Comparison of ENCODE assay signal across 21 cellular contexts in genomic region chr20:63212393-63212730, GRCh38. TPM values are rescaled to one million over a fixed set of nuclear protein-coding genes. Genes with fewer than 3 reads are reported as not detected.
DNase-seq lines count a peak whose midpoint lies in the region; ATAC-seq and TF ChIP-seq lines count a peak whose summit lies in the region.
"Had no signal": no experiment of that assay in that cellular context is flagged by ENCODE, and none has a peak within 500 bp of the region (broad histone marks: within the 10 kb centered on the region; RNA-seq: fewer than 3 reads in every experiment).

No MANE protein-coding gene starts in this region.

- POLR2A ChIA-PET in T-cell (lab: Charles Lee), result no interaction called here

- peak overlapping the region in 1 of 2 donors; percentile 13 for H3K4me3 Mint-ChIP-seq in activated T-cell treated with anti-CD3 and anti-CD28 coated beads, Interleukin-2, amount 50 U/mL, for 72 hours
- H3K4me3 Mint-ChIP-seq in T-cell (peak overlapping the region in 2 of 3 donors; percentile 21 to 47), glutamatergic neuron (ENCODE audit: unreplicated experiment) (peak overlapping the region; percentile 46)

- peaks cover 61% of the 10 kb centered on the region for H3K4me1 Mint-ChIP-seq in activated T-cell treated with anti-CD3 and anti-CD28 coated beads, Interleukin-2, amount 50 U/mL, for 72 hours (ENCODE audit: low read depth)
- H3K4me1 Mint-ChIP-seq in T-cell (peaks cover 68 to 73% (median 68%) of the 10 kb centered on the region in 3 donors), glutamatergic neuron (ENCODE audit: low read depth, unreplicated experiment) (peaks cover 21% of the 10 kb centered on the region)

- no peak for ATAC-seq in activated T-cell treated with anti-CD3 and anti-CD28 coated beads, Interleukin-2, amount 50 U/mL, for 72 hours (replicated peaks in 1 of 2)
- no peak for ATAC-seq in T-cell (replicated peaks in 1 of 4)
- ATAC-seq: left cardiac atrium, right cardiac atrium, upper lobe of right lung had no signal

- peaks cover 13 to 36% of the 10 kb centered on the region in 2 donors for H3K36me3 Mint-ChIP-seq in activated T-cell treated with anti-CD3 and anti-CD28 coated beads, Interleukin-2, amount 50 U/mL, for 72 hours (ENCODE audit: insufficient read depth in 2 of 2)
- H3K36me3 Mint-ChIP-seq in T-cell (peaks cover 45% of the 10 kb centered on the region), glutamatergic neuron (ENCODE audit: unreplicated experiment) (no peaks in the 10 kb centered on the region)

- peak overlapping the region in 2 of 3 donors; percentile 38 to 40 for H3K9ac ChIP-seq in skeletal muscle tissue (ENCODE audit: low read depth in 1 of 3, low read length in 3 of 3)

- no peaks in the 10 kb centered on the region for H3K9me3 ChIP-seq in skeletal muscle tissue (ENCODE audit: control insufficient read depth in 3 of 3, low read length in 3 of 3)
- H3K9me3 ChIP-seq: upper lobe of right lung had no signal

- CTCF ChIA-PET in T-cell (lab: Charles Lee), result interaction anchor here in 1 of 2 donors (0.9 kb wide), 1 partner anchor 12 kb away, joined by 4 read pairs; no protein-coding TSS in a partner anchor

- no peaks in the 10 kb centered on the region for H3K27me3 Mint-ChIP-seq in activated T-cell treated with anti-CD3 and anti-CD28 coated beads, Interleukin-2, amount 50 U/mL, for 72 hours (ENCODE audit: low read depth)
- H3K27me3 Mint-ChIP-seq in T-cell, result no peaks in the 10 kb centered on the region
- peaks cover 4% of the 10 kb centered on the region for H3K27me3 Mint-ChIP-seq in glutamatergic neuron (ENCODE audit: unreplicated experiment)
- H3K27me3 Mint-ChIP-seq: stimulated activated naive CD8-positive, alpha-beta T cell treated with anti-CD3 and anti-CD28 coated beads, Interleukin-15, Interleukin-2, amounts not matched to agents 100 ng/mL and 50 ng/mL, for 24 hours had no signal

- H3K9me3 Mint-ChIP-seq in activated T-cell treated with anti-CD3 and anti-CD28 coated beads, Interleukin-2, amount 50 U/mL, for 72 hours, result no peaks in the 10 kb centered on the region
- no peaks in the 10 kb centered on the region for H3K9me3 Mint-ChIP-seq in T-cell
- H3K9me3 Mint-ChIP-seq in glutamatergic neuron (ENCODE audit: unreplicated experiment), result peaks cover 9% of the 10 kb centered on the region
- H3K9me3 Mint-ChIP-seq: stimulated activated naive CD8-positive, alpha-beta T cell treated with anti-CD3 and anti-CD28 coated beads, Interleukin-15, Interleukin-2, amounts not matched to agents 100 ng/mL and 50 ng/mL, for 24 hours had no signal

- H3K27ac Mint-ChIP-seq in activated T-cell treated with anti-CD3 and anti-CD28 coated beads, Interleukin-2, amount 50 U/mL, for 72 hours, result peak overlapping the region; percentile 91
- H3K27ac Mint-ChIP-seq in T-cell, result peak overlapping the region in 1 of 2 donors; percentile 16
- no peak overlapping the region for H3K27ac Mint-ChIP-seq in glutamatergic neuron (ENCODE audit: unreplicated experiment)
- H3K27ac Mint-ChIP-seq: stimulated activated naive CD8-positive, alpha-beta T cell treated with anti-CD3 and anti-CD28 coated beads, Interleukin-15, Interleukin-2, amounts not matched to agents 100 ng/mL and 50 ng/mL, for 24 hours had no signal

- DNase-seq in activated T-cell treated with anti-CD3 and anti-CD28 coated beads, Interleukin-2, amount 50 U/mL, for 72 hours, result no peak
- no peak for DNase-seq in activated T-cell treated with anti-CD3 and anti-CD28 coated beads, Interleukin-2, amount 50 U/mL, for 1 hour
- no peak for DNase-seq in T-cell
- no peak for DNase-seq in glutamatergic neuron
- DNase-seq in NCI-H187 treated with DMSO at 0.1 percent for 48 hours (lab: John Stamatoyannopoulos, UW), result no peak
- DNase-seq in NCI-H69 (lab: John Stamatoyannopoulos, UW), result no peak
- DNase-seq in stimulated activated CD4-positive, alpha-beta T cell treated with anti-CD3 and anti-CD28 coated beads, Interleukin-2, amount 100 ng/mL, for 48 hours, result no peak
- DNase-seq: activated CD4-positive, alpha-beta T cell treated with anti-CD3 and anti-CD28 coated beads, Interleukin-2, amount 50 U/mL, for 4 hours; DMS79; hypothalamus; left cardiac atrium; NCI-H146; NK-92 treated with Interleukin-12 subunit alpha and Interleukin-12 subunit beta, amount 100 ng/mL, for 24 hours; occipital lobe; RPMI8226; upper lobe of right lung had no signal

- H3K27ac ChIP-seq in skeletal muscle tissue (ENCODE audit: low read depth, low read length), result no peak overlapping the region
- H3K27ac ChIP-seq: upper lobe of right lung had no signal

- TF ChIP-seq CTCF in glutamatergic neuron (IDR thresholded peaks at IDR 0.05; ENCODE audit: partially characterized antibody, unreplicated experiment), result no peak

- H3K36me3 ChIP-seq in skeletal muscle tissue (ENCODE audit: control insufficient read depth in 3 of 3, insufficient read depth in 3 of 3, low read length in 3 of 3), result peaks cover 27 to 43% (median 39%) of the 10 kb centered on the region in 3 donors

- H3K27me3 ChIP-seq in skeletal muscle tissue (ENCODE audit: control insufficient read depth in 3 of 3, insufficient read depth in 3 of 3, low read length in 3 of 3), result no peaks in the 10 kb centered on the region
- H3K27me3 ChIP-seq: upper lobe of right lung had no signal

- H3K4me1 ChIP-seq in skeletal muscle tissue (ENCODE audit: control insufficient read depth in 3 of 3, insufficient read depth in 3 of 3, low read length in 3 of 3), result peaks cover 42 to 66% (median 46%) of the 10 kb centered on the region in 3 donors

- no peak overlapping the region for H3K4me3 ChIP-seq in skeletal muscle tissue (ENCODE audit: low read length in 3 of 3)
- H3K4me3 ChIP-seq: upper lobe of right lung had no signal

RNA-seq across cellular contexts. Expression of gene YTHDF1, which starts 3.6 kb away (rescaled TPM):
- total RNA-seq in activated T-cell treated with anti-CD3 and anti-CD28 coated beads, Interleukin-2, amount 50 U/mL, for 72 hours, result 10 to 100 TPM; 39.1 to 43.2 TPM
- total RNA-seq in T-cell (10 to 100 TPM; 36.7 to 44.5 (median 42.2) TPM), glutamatergic neuron (ENCODE audit: unreplicated experiment) (43.3 TPM), skeletal muscle tissue (17.2 TPM)

RNA-seq across cellular contexts. Expression of gene BIRC7, which starts 23.3 kb away (rescaled TPM):
- under 1 TPM in 1 of 2 donors, not detected in 1; 0.74 TPM for total RNA-seq in activated T-cell treated with anti-CD3 and anti-CD28 coated beads, Interleukin-2, amount 50 U/mL, for 72 hours
- total RNA-seq in T-cell (not detected), glutamatergic neuron (ENCODE audit: unreplicated experiment) (not detected), skeletal muscle tissue (not detected)
- total RNA-seq: M059J, occipital lobe, right cardiac atrium had no signal

RNA-seq across cellular contexts. Expression of gene NKAIN4, which starts 41.9 kb away (rescaled TPM):
- not detected for total RNA-seq in activated T-cell treated with anti-CD3 and anti-CD28 coated beads, Interleukin-2, amount 50 U/mL, for 72 hours
- not detected for total RNA-seq in T-cell
- total RNA-seq in glutamatergic neuron (ENCODE audit: unreplicated experiment), result 183 TPM
- total RNA-seq in skeletal muscle tissue, result 13.6 TPM
- total RNA-seq: left cardiac atrium, M059J, mononuclear cell, right cardiac atrium, upper lobe of right lung had no signal

Comparison
In these comparisons a context has a peak if more than half of its experiments do, and no peak if none do; other contexts are left out.
1. RNA of gene NKAIN4, which starts 41.9 kb away (total RNA-seq): 183 TPM in glutamatergic neuron (single experiment) and 13.6 TPM in skeletal muscle tissue (single experiment); not detected in activated T-cell treated with anti-CD3 and anti-CD28 coated beads, Interleukin-2, amount 50 U/mL, for 72 hours and not detected in T-cell; every median in the first group is over 10 times any median in the second.